Comparison of ENCODE assay signal across 27 cellular contexts in the genomic region with DNA sequence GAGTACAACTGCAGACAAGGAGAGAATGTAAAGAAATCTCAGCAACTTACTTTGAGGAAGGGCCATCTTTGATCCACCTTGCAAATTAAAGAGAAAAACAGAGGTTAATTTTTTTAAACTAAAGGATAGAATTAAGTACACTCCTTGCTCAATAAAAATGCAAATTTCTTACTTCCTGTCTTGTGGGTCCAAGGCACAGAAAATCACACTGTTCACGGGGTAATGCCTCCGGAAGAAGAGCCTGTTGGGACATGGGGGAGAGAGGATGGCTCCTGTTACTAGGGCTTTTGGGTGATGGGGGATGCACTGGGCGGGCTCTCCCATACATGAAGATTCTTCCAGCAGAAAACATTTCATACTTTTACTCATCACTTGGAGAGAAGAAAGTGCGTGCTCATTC.
"Had no signal": no experiment of that assay in that cellular context is flagged by ENCODE, and none has a peak within 500 bp of the region (broad histone marks: within the 10 kb centered on the region; RNA-seq: fewer than 3 reads in every experiment).

No MANE protein-coding gene starts in this region.

- H3K4me1 ChIP-seq: ascending aorta, body of pancreas had no signal

- H3K4me3 Mint-ChIP-seq: activated CD4-positive, alpha-beta memory T cell treated with anti-CD3 and anti-CD28 coated beads for 36 hours; activated CD4-positive, alpha-beta T cell treated with anti-CD3 and anti-CD28 coated beads, Interleukin-2, amount 10 ng/mL, durations not matched to agents 7 days and 5 days; activated naive CD8-positive, alpha-beta T cell treated with anti-CD3 and anti-CD28 coated beads, Interleukin-2, amount 50 U/mL, for 24 hours; activated T-cell treated with anti-CD3 and anti-CD28 coated beads, Interleukin-2, amount 50 U/mL, for 4 hours; T-cell had no signal

- H3K27me3 Mint-ChIP-seq: activated CD4-positive, alpha-beta memory T cell treated with anti-CD3 and anti-CD28 coated beads for 36 hours; activated CD4-positive, alpha-beta T cell treated with anti-CD3 and anti-CD28 coated beads, Interleukin-2, amount 10 ng/mL, durations not matched to agents 7 days and 5 days; activated naive CD8-positive, alpha-beta T cell treated with anti-CD3 and anti-CD28 coated beads, Interleukin-2, amount 50 U/mL, for 24 hours; T-cell had no signal

- H3K27ac ChIP-seq: ascending aorta, body of pancreas, Peyer's patch, VCaP had no signal

- H3K27me3 ChIP-seq: ascending aorta, body of pancreas, Peyer's patch had no signal

- H3K27ac Mint-ChIP-seq: activated CD4-positive, alpha-beta memory T cell treated with anti-CD3 and anti-CD28 coated beads for 36 hours; activated CD4-positive, alpha-beta T cell treated with anti-CD3 and anti-CD28 coated beads, Interleukin-2, amount 10 ng/mL, durations not matched to agents 7 days and 5 days; activated naive CD4-positive, alpha-beta T cell treated with anti-CD3 and anti-CD28 coated beads, Interleukin-2, amount 50 U/mL, for 72 hours; activated naive CD8-positive, alpha-beta T cell treated with anti-CD3 and anti-CD28 coated beads, Interleukin-2, amount 50 U/mL, for 24 hours; T-cell had no signal

- H3K4me3 ChIP-seq: ascending aorta, body of pancreas, Peyer's patch had no signal

- H3K36me3 Mint-ChIP-seq: activated CD4-positive, alpha-beta memory T cell treated with anti-CD3 and anti-CD28 coated beads for 36 hours; T-cell had no signal

- DNase-seq: activated CD4-positive, alpha-beta memory T cell treated with anti-CD3 and anti-CD28 coated beads for 36 hours; activated CD4-positive, alpha-beta T cell treated with anti-CD3 and anti-CD28 coated beads, Interleukin-2, amount 10 ng/mL, durations not matched to agents 7 days and 5 days; activated CD4-positive, CD25-positive, alpha-beta regulatory T cell; activated CD8-positive, alpha-beta memory T cell treated with anti-CD3 and anti-CD28 coated beads for 24 hours; activated effector memory CD4-positive, alpha-beta T cell treated with anti-CD3 and anti-CD28 coated beads, Interleukin-2, amount 50 U/mL, for 16 hours; activated naive CD4-positive, alpha-beta T cell treated with Interleukin-2 at 50 U/mL for 16 hours; activated naive CD8-positive, alpha-beta T cell treated with anti-CD3 and anti-CD28 coated beads, Interleukin-2, amount 50 U/mL, for 24 hours; activated T-cell treated with anti-CD3 and anti-CD28 coated beads, Interleukin-2, amount 50 U/mL, for 4 hours; amniotic stem cell; body of pancreas; central memory CD4-positive, alpha-beta T cell; NCI-H1092; NCI-H1417; NCI-H1930; NCI-H2171; NCI-H226; NCI-H510A; NCI-H526 treated with DMSO at 0.1 percent for 48 hours; NCI-H82; Peyer's patch; SHP77 treated with DMSO at 0.1 percent for 48 hours; T-cell; T-helper 2 cell; T1000 had no signal

- H3K4me1 Mint-ChIP-seq: activated CD4-positive, alpha-beta T cell treated with anti-CD3 and anti-CD28 coated beads, Interleukin-2, amount 10 ng/mL, durations not matched to agents 7 days and 5 days; activated naive CD8-positive, alpha-beta T cell treated with anti-CD3 and anti-CD28 coated beads, Interleukin-2, amount 50 U/mL, for 24 hours; T-cell had no signal

- H3K9me3 Mint-ChIP-seq: activated CD4-positive, alpha-beta T cell treated with anti-CD3 and anti-CD28 coated beads, Interleukin-2, amount 10 ng/mL, durations not matched to agents 7 days and 5 days; activated naive CD4-positive, alpha-beta T cell treated with anti-CD3 and anti-CD28 coated beads, Interleukin-2, amount 50 U/mL, for 72 hours; activated T-cell treated with anti-CD3 and anti-CD28 coated beads, Interleukin-2, amount 50 U/mL, for 4 hours; T-cell had no signal

- H3K9me3 ChIP-seq: ascending aorta, body of pancreas had no signal

- ATAC-seq: activated naive CD4-positive, alpha-beta T cell treated with anti-CD3 and anti-CD28 coated beads, Interleukin-2, amount 50 U/mL, for 72 hours; activated naive CD8-positive, alpha-beta T cell treated with anti-CD3 and anti-CD28 coated beads, Interleukin-2, amount 50 U/mL, for 24 hours; activated T-cell treated with anti-CD3 and anti-CD28 coated beads, Interleukin-2, amount 50 U/mL, for 4 hours; body of pancreas; T-cell had no signal
